Comparison of ENCODE assay signal across 8 cellular contexts in genomic region chr15:89888214-89888804, GRCh38. TPM values are rescaled to one million over a fixed set of nuclear protein-coding genes. Genes with fewer than 3 reads are reported as not detected.
DNase-seq lines count a peak whose midpoint lies in the region; ATAC-seq, FAIRE-seq and TF ChIP-seq lines count a peak whose summit lies in the region.

No MANE protein-coding gene starts in this region.

- WGBS in HepG2 (ENCODE audit: low lambda C conversion rate), result 72% methylated on average over 4 of the region's 4 CpGs

- in situ Hi-C loops in HepG2 (cut with HindIII; ENCODE audit: extremely low pct_ligation_motif_present, low pct_unique_long_range_greater_than_20kb), result no loop called here

- H3K4me3 ChIP-seq in HepG2 (replicated peaks in 1 of 3; ENCODE audit: insufficient read depth in 1 of 3, low read depth in 2 of 3, low read length in 3 of 3), result no peak overlapping the region

- H3K27ac Mint-ChIP-seq in WTC11 (no peak overlapping the region), T-cell (no peak overlapping the region)
- peak overlapping the region in 1 of 2 donors; percentile 38 for H3K27ac Mint-ChIP-seq in activated naive CD4-positive, alpha-beta T cell treated with anti-CD3 and anti-CD28 coated beads, Interleukin-2, amount 50 U/mL, for 72 hours

- H3K36me3 Mint-ChIP-seq in WTC11 (peaks cover 25% of the 10 kb centered on the region), T-cell (peaks cover 22% of the 10 kb centered on the region)
- peaks cover 6 to 9% of the 10 kb centered on the region in 2 donors for H3K36me3 Mint-ChIP-seq in activated naive CD4-positive, alpha-beta T cell treated with anti-CD3 and anti-CD28 coated beads, Interleukin-2, amount 50 U/mL, for 72 hours

- ATAC-seq in WTC11 (peak; percentile 24; the same call in 1 of the 2 replicates), HepG2 (peak; percentile 71), T-cell (replicated peaks in 1 of 4) (no peak), GM21529 (IDR thresholded peaks at IDR 0.05; ENCODE audit: unreplicated experiment) (no peak), HG02623 (IDR thresholded peaks at IDR 0.05; ENCODE audit: unreplicated experiment) (no peak)
- ATAC-seq in activated naive CD4-positive, alpha-beta T cell treated with anti-CD3 and anti-CD28 coated beads, Interleukin-2, amount 50 U/mL, for 72 hours, result no peak

- no peak overlapping the region for H3K27ac ChIP-seq in HepG2 (ENCODE audit: extremely low read length, insufficient read depth, low read length)

- FAIRE-seq in D721Med (lab: Jason Lieb, UNC) (no peak), HepG2 (lab: Jason Lieb, UNC) (peak; percentile 64)

- peaks cover 7 to 38% of the 10 kb centered on the region in 2 experiments for H3K36me3 ChIP-seq in HepG2 (replicated peaks in 1 of 2; ENCODE audit: control insufficient read depth in 1 of 2, insufficient read depth in 2 of 2, low read length in 2 of 2)

- peak; percentile 29 for TF ChIP-seq CTCF in D721Med (IDR thresholded peaks at IDR 0.05; ENCODE audit: insufficient read depth, missing control alignments)
- TF ChIP-seq CTCF in WTC11 (IDR thresholded peaks at IDR 0.05), result no peak
- peak; percentile 60 for TF ChIP-seq CTCF in HepG2 (CRISPR knock-in tag; IDR thresholded peaks at IDR 0.05)

- H3K27me3 Mint-ChIP-seq in WTC11 (ENCODE audit: low read depth) (no peaks in the 10 kb centered on the region), T-cell (no peaks in the 10 kb centered on the region)

- no peak overlapping the region for H3K4me2 ChIP-seq in HepG2 (ENCODE audit: low read depth, low read length)

- TF ChIP-seq POLR2A in HepG2 (IDR thresholded peaks at IDR 0.05; ENCODE audit: insufficient read depth in 1 of 2, low read depth in 2 of 2, low read length in 2 of 2), result no peak

- no peak for TF ChIP-seq EP300 in Ishikawa (IDR thresholded peaks at IDR 0.05; ENCODE audit: borderline replicate concordance)
- no peak for TF ChIP-seq EP300 in HepG2 (IDR thresholded peaks at IDR 0.05; ENCODE audit: low read depth in 2 of 2, low read length in 2 of 2)
- no peak for TF ChIP-seq EP300 in HepG2 (CRISPR knock-in tag; IDR thresholded peaks at IDR 0.05; ENCODE audit: borderline replicate concordance)

- H3K27me3 ChIP-seq in HepG2 (ENCODE audit: control insufficient read depth in 1 of 2, insufficient read depth in 2 of 2, low read length in 2 of 2), result no peaks in the 10 kb centered on the region

- CTCF ChIA-PET in WTC11 (lab: Charles Lee), result interaction anchor here (0.6 to 3.5 kb wide), 23 partner anchors 9 to 361 kb away, joined by 3 to 49 read pairs (median 4); partner anchors contain the start of genes MESP1, MESP2 and TTLL13
- CTCF ChIA-PET in HepG2 (lab: Yijun Ruan, JAX; ENCODE audit: low intra/inter-chr PET ratio, low total read pairs), result interaction anchor here (0.9 to 2.4 kb wide), 2 partner anchors 127 to 148 kb away, joined by 6 to 26 read pairs; no protein-coding TSS in a partner anchor
- CTCF ChIA-PET in T-cell (lab: Charles Lee), result interaction anchor here (0.6 to 5.8 kb wide), 6 partner anchors 10 to 36 kb away, joined by 3 to 27 read pairs (median 3); no protein-coding TSS in a partner anchor

- H2AFZ ChIP-seq in HepG2 (ENCODE audit: low read length), result no peak overlapping the region

- H3K4me1 Mint-ChIP-seq in WTC11 (peaks cover 6% of the 10 kb centered on the region), T-cell (peaks cover 28 to 32% (median 32%) of the 10 kb centered on the region in 3 donors)

- DNase-seq in D721Med (ENCODE audit: insufficient read length, low spot score) (no peak), WTC11 (ENCODE audit: low spot score) (no peak), HepG2 (ENCODE audit: low spot score) (peak; percentile 56), T-cell (no peak)
- no peak for DNase-seq in activated naive CD4-positive, alpha-beta T cell treated with anti-CD3 and anti-CD28 coated beads, Interleukin-2, amount 50 U/mL, for 72 hours (ENCODE audit: low spot score in 2 of 2)

- H3K9me3 ChIP-seq in HepG2 (ENCODE audit: low read length), result no peaks in the 10 kb centered on the region

- no peaks in the 10 kb centered on the region for H3K9me3 Mint-ChIP-seq in WTC11
- H3K9me3 Mint-ChIP-seq in T-cell, result no peaks in the 10 kb centered on the region
- H3K9me3 Mint-ChIP-seq in activated naive CD4-positive, alpha-beta T cell treated with anti-CD3 and anti-CD28 coated beads, Interleukin-2, amount 50 U/mL, for 72 hours, result no peaks in the 10 kb centered on the region

- intact Hi-C loops in HepG2 (cut with micrococcal nuclease; ENCODE audit: unreplicated experiment), result loop anchor here (1.0 kb wide), 2 partner anchors 128 to 148 kb away; no protein-coding TSS in a partner anchor

- POLR2A ChIA-PET in WTC11 (lab: Charles Lee), result no interaction called here
- POLR2A ChIA-PET in HepG2 (lab: Yijun Ruan, JAX), result interaction anchor here (1.0 to 1.5 kb wide), 2 partner anchors 25 to 76 kb away, joined by 3 to 4 read pairs; partner anchors contain the start of gene ARPIN
- POLR2A ChIA-PET in T-cell (lab: Charles Lee), result interaction anchor here in 1 of 2 donors (0.9 kb wide), 1 partner anchor 12 kb away, joined by 3 read pairs; no protein-coding TSS in a partner anchor

- no peaks in the 10 kb centered on the region for H4K20me1 ChIP-seq in HepG2 (ENCODE audit: insufficient read depth, low read length)

- no peak overlapping the region for H3K9ac ChIP-seq in HepG2 (ENCODE audit: insufficient read depth, low read depth, low read length)

- H3K4me1 ChIP-seq in HepG2 (ENCODE audit: insufficient read depth, low read length), result peaks cover 14% of the 10 kb centered on the region; the same call in 1 of the 2 replicates

- H3K79me2 ChIP-seq in HepG2 (ENCODE audit: insufficient read depth, low read length), result peaks cover 12% of the 10 kb centered on the region

- no peak overlapping the region for H3K4me3 Mint-ChIP-seq in WTC11
- H3K4me3 Mint-ChIP-seq in T-cell, result no peak overlapping the region

- peak; percentile 32 for TF ChIP-seq RAD21 in Ishikawa (IDR thresholded peaks at IDR 0.05; ENCODE audit: low read depth)
- TF ChIP-seq RAD21 in HepG2 (CRISPR knock-in tag; IDR thresholded peaks at IDR 0.05), result peak; percentile 43; the same call in 1 of the 2 replicates

- no TSS peak for BruUV-seq in HepG2 (replicated peaks; lab: Mats Ljungman, UMichigan)

TF ChIP-seq in HepG2, 621 proteins besides CTCF, POLR2A, EP300 and RAD21 (continues in another document):
- peak; percentile 76 for TF ChIP-seq STAG1 (CRISPR knock-in tag; IDR thresholded peaks at IDR 0.05)

RNA-seq across cellular contexts. Expression of gene AP3S2, which starts 5.5 kb away (rescaled TPM):
- 35.7 to 40.0 TPM (median 36.7 TPM) in 3 replicates for total RNA-seq in WTC11 (2021)
- 44.4 and 69.5 TPM in 2 replicates for total RNA-seq in HepG2 (2016; rRNA removed; fragmentation: Illumina TruSeq; extraction: Trizol)
- total RNA-seq in HepG2 (2016; cell fraction: cytosol; rRNA removed; fragmentation: Illumina TruSeq; extraction: Trizol; ENCODE audit: low read depth), result 14.8 and 16.1 TPM in 2 replicates
- total RNA-seq in HepG2 (2016; cell fraction: insoluble cytoplasmic fraction; rRNA removed; fragmentation: Illumina TruSeq; extraction: Trizol), result 44.6 and 83.7 TPM in 2 replicates
- total RNA-seq in HepG2 (2016; cell fraction: membrane; rRNA removed; fragmentation: Illumina TruSeq; extraction: Trizol), result 19.4 and 21.8 TPM in 2 replicates
- total RNA-seq in HepG2 (2016; cell fraction: nucleus; rRNA removed; fragmentation: Illumina TruSeq; extraction: Trizol), result 26.9 and 31.9 TPM in 2 replicates
- 16.5 and 17.6 TPM in 2 replicates for polyA plus RNA-seq in HepG2 (2011; rRNA removed)
- polyA plus RNA-seq in HepG2 (2011; cell fraction: cytosol; rRNA removed), result 13.1 and 25.8 TPM in 2 replicates
- 10.5 and 11.5 TPM in 2 replicates for polyA plus RNA-seq in HepG2 (2011; cell fraction: nucleus; rRNA removed)
- polyA plus RNA-seq in HepG2 (2012), result 22.0 and 35.9 TPM in 2 replicates
- 4.3 and 5.8 TPM in 2 replicates for polyA plus RNA-seq in HepG2 (2016; cell fraction: cytosol; fragmentation: Illumina TruSeq; extraction: Trizol; ENCODE audit: low read depth)
- 44.5 and 54.7 TPM in 2 replicates for polyA plus RNA-seq in HepG2 (2016; cell fraction: insoluble cytoplasmic fraction; fragmentation: Illumina TruSeq; extraction: Trizol; ENCODE audit: low read depth)
- 8.7 and 9.0 TPM in 2 replicates for polyA plus RNA-seq in HepG2 (2016; cell fraction: membrane; fragmentation: Illumina TruSeq; extraction: Trizol; ENCODE audit: low read depth)
- 14.9 and 16.6 TPM in 2 replicates for polyA plus RNA-seq in HepG2 (2016; cell fraction: nucleus; fragmentation: Illumina TruSeq; extraction: Trizol; ENCODE audit: insufficient read depth, low read depth)
- 52.1 and 55.9 TPM in 2 replicates for polyA minus RNA-seq in HepG2 (2011; rRNA and poly(A)+ RNA removed; ENCODE audit: low replicate concordance)
- polyA minus RNA-seq in HepG2 (2011; cell fraction: cytosol; rRNA and poly(A)+ RNA removed), result 20.8 and 31.4 TPM in 2 replicates
- 37.1 and 44.4 TPM in 2 replicates for polyA minus RNA-seq in HepG2 (2011; cell fraction: nucleus; rRNA and poly(A)+ RNA removed)
- total RNA-seq in T-cell, result 10 to 100 TPM; 22.8 to 30.5 (median 24.9) TPM
- 10 to 100 TPM; 12.4 to 13.1 TPM for total RNA-seq in activated naive CD4-positive, alpha-beta T cell treated with anti-CD3 and anti-CD28 coated beads, Interleukin-2, amount 50 U/mL, for 72 hours

RNA-seq across cellular contexts. Expression of gene ARPIN, which starts 24.4 kb away (rescaled TPM):
- total RNA-seq in WTC11 (2021), result 3.5 to 4.8 TPM (median 4.7 TPM) in 3 replicates
- total RNA-seq in HepG2 (2016; rRNA removed; fragmentation: Illumina TruSeq; extraction: Trizol), result 5.0 and 5.3 TPM in 2 replicates
- 1.2 and 1.7 TPM in 2 replicates for total RNA-seq in HepG2 (2016; cell fraction: cytosol; rRNA removed; fragmentation: Illumina TruSeq; extraction: Trizol; ENCODE audit: low read depth)
- 4.1 and 5.0 TPM in 2 replicates for total RNA-seq in HepG2 (2016; cell fraction: insoluble cytoplasmic fraction; rRNA removed; fragmentation: Illumina TruSeq; extraction: Trizol)
- 2.6 and 2.8 TPM in 2 replicates for total RNA-seq in HepG2 (2016; cell fraction: membrane; rRNA removed; fragmentation: Illumina TruSeq; extraction: Trizol)
- total RNA-seq in HepG2 (2016; cell fraction: nucleus; rRNA removed; fragmentation: Illumina TruSeq; extraction: Trizol), result 4.1 and 5.5 TPM in 2 replicates
- 2.8 and 2.9 TPM in 2 replicates for polyA plus RNA-seq in HepG2 (2011; rRNA removed)
- 1.7 and 2.2 TPM in 2 replicates for polyA plus RNA-seq in HepG2 (2011; cell fraction: cytosol; rRNA removed)
- polyA plus RNA-seq in HepG2 (2011; cell fraction: nucleus; rRNA removed), result 3.2 and 3.8 TPM in 2 replicates
- polyA plus RNA-seq in HepG2 (2012), result 1.8 and 3.2 TPM in 2 replicates
- 0.83 and 1.00 TPM in 2 replicates for polyA plus RNA-seq in HepG2 (2016; cell fraction: cytosol; fragmentation: Illumina TruSeq; extraction: Trizol; ENCODE audit: low read depth)
- polyA plus RNA-seq in HepG2 (2016; cell fraction: insoluble cytoplasmic fraction; fragmentation: Illumina TruSeq; extraction: Trizol; ENCODE audit: low read depth), result 4.0 and 4.8 TPM in 2 replicates
- 1.8 TPM in 2 replicates for polyA plus RNA-seq in HepG2 (2016; cell fraction: membrane; fragmentation: Illumina TruSeq; extraction: Trizol; ENCODE audit: low read depth)
- 4.8 and 6.0 TPM in 2 replicates for polyA plus RNA-seq in HepG2 (2016; cell fraction: nucleus; fragmentation: Illumina TruSeq; extraction: Trizol; ENCODE audit: insufficient read depth, low read depth)
- polyA minus RNA-seq in HepG2 (2011; rRNA and poly(A)+ RNA removed; ENCODE audit: low replicate concordance), result 4.6 and 18.8 TPM in 2 replicates
- polyA minus RNA-seq in HepG2 (2011; cell fraction: cytosol; rRNA and poly(A)+ RNA removed), result 1.5 and 1.8 TPM in 2 replicates
- polyA minus RNA-seq in HepG2 (2011; cell fraction: nucleus; rRNA and poly(A)+ RNA removed), result 4.5 and 6.6 TPM in 2 replicates
- under 1 TPM in 4 of 5 donors, not detected in 1; 0.03 to 0.09 (median 0.06) TPM for total RNA-seq in T-cell
- total RNA-seq in activated naive CD4-positive, alpha-beta T cell treated with anti-CD3 and anti-CD28 coated beads, Interleukin-2, amount 50 U/mL, for 72 hours, result not detected

Comparison
In these comparisons a context has a peak if more than half of its experiments do, and no peak if none do; other contexts are left out.
1. ATAC-seq: peak in WTC11 (single experiment) and HepG2 (single experiment); none in T-cell (0 of 4), GM21529 (single experiment), activated naive CD4-positive, alpha-beta T cell treated with anti-CD3 and anti-CD28 coated beads, Interleukin-2, amount 50 U/mL, for 72 hours (0 of 2) and HG02623 (single experiment).